In genomic region chr1:174160603-174161002, GRCh38 we compare ENCODE assay signal across 8 cellular contexts. TPM values are rescaled to one million over a fixed set of nuclear protein-coding genes. Genes with fewer than 3 reads are reported as not detected.
DNase-seq lines count a peak whose midpoint lies in the region; ATAC-seq and TF ChIP-seq lines count a peak whose summit lies in the region.

No MANE protein-coding gene starts in this region.

- H4K91ac ChIP-seq in H9 (ENCODE audit: insufficient read length, low read depth, low read length): no peak overlapping the region

- peaks cover 4% of the 10 kb centered on the region for H3K23me2 ChIP-seq in H9 (ENCODE audit: insufficient read length, low read depth, low read length, poor library complexity, severe bottlenecking)

- H2BK15ac ChIP-seq in H9 (ENCODE audit: low read depth, low read length): no peak overlapping the region

- WGBS in H9 (ENCODE audit: extremely low coverage, insufficient read length, low lambda C conversion rate): no CpG with 5 or more reads among the region's 5 CpGs
- 77% methylated on average over 5 of the region's 5 CpGs for WGBS in hepatocyte (ENCODE audit: low lambda C conversion rate, missing lambda C conversion rate)
- WGBS in smooth muscle cell (ENCODE audit: low lambda C conversion rate): 88% methylated on average over 5 of the region's 5 CpGs

- H3K4me2 ChIP-seq in H9 (ENCODE audit: insufficient read depth, insufficient read length, low read length): peak overlapping the region; percentile 87
- peak overlapping the region; percentile 92 for H3K4me2 ChIP-seq in hepatocyte
- peak overlapping the region; percentile 87 for H3K4me2 ChIP-seq in smooth muscle cell

- no peak overlapping the region for H3K4ac ChIP-seq in H9 (ENCODE audit: low read depth, low read length)

- H4K20me1 ChIP-seq in H9 (ENCODE audit: control insufficient read depth, insufficient read depth, insufficient read length): no peaks in the 10 kb centered on the region
- no peaks in the 10 kb centered on the region for H4K20me1 ChIP-seq in hepatocyte (ENCODE audit: insufficient read depth, poor library complexity, severe bottlenecking)
- H4K20me1 ChIP-seq in smooth muscle cell (ENCODE audit: low read depth): peaks cover 29% of the 10 kb centered on the region

- H3T11ph ChIP-seq in H9 (ENCODE audit: low read length): no peak overlapping the region

- no peaks in the 10 kb centered on the region for H3K9me2 ChIP-seq in hepatocyte (replicated peaks; ENCODE audit: insufficient read depth)

- no peak overlapping the region for H3K14ac ChIP-seq in H9 (ENCODE audit: insufficient read depth, low read length)

- H3K27me3 Mint-ChIP-seq in H9 (ENCODE audit: low read depth): peaks cover 1% of the 10 kb centered on the region
- H3K27me3 Mint-ChIP-seq in activated B cell treated with CpG ODN at 0.5 μM for 24 hours: no peaks in the 10 kb centered on the region

- H2BK12ac ChIP-seq in H9 (ENCODE audit: insufficient read length, low read depth, low read length): no peak overlapping the region

- H3K4me3 ChIP-seq in hepatocyte: peak overlapping the region; percentile 78
- peak overlapping the region; percentile 95 for H3K4me3 ChIP-seq in smooth muscle cell

- no peak overlapping the region for H2AFZ ChIP-seq in H9 (ENCODE audit: low read length)
- no peak overlapping the region for H2AFZ ChIP-seq in hepatocyte
- H2AFZ ChIP-seq in smooth muscle cell (ENCODE audit: low read depth): no peak overlapping the region

- CTCF ChIA-PET in activated B cell treated with CpG ODN at 0.5 μM for 24 hours (lab: Charles Lee): no interaction called here

- H2BK5ac ChIP-seq in H9 (ENCODE audit: insufficient read length, low read length): no peak overlapping the region

- H2BK20ac ChIP-seq in H9 (ENCODE audit: low read depth, low read length, poor library complexity, severe bottlenecking): no peak overlapping the region

- H3K56ac ChIP-seq in H9 (ENCODE audit: insufficient read length, low read depth, low read length): no peak overlapping the region

- DNase-seq in H9 (no peak), activated B cell treated with CpG ODN at 0.5 μM for 24 hours (no peak), hepatocyte (ENCODE audit: low spot score) (no peak), smooth muscle cell (lab: John Stamatoyannopoulos, UW; ENCODE audit: unreplicated experiment) (no peak), KG1 (lab: John Stamatoyannopoulos, UW) (no peak)

- no peaks in the 10 kb centered on the region for H3K9me3 ChIP-seq in H9 (ENCODE audit: control insufficient read depth, low read depth, low read length)
- no peaks in the 10 kb centered on the region for H3K9me3 ChIP-seq in hepatocyte (ENCODE audit: low read depth)
- H3K9me3 ChIP-seq in smooth muscle cell (replicated peaks; ENCODE audit: low read depth): no peaks in the 10 kb centered on the region

- H3K36me3 Mint-ChIP-seq in H9 (ENCODE audit: insufficient read depth in 1 of 3, low read depth in 3 of 3) (no peaks in the 10 kb centered on the region), activated B cell treated with CpG ODN at 0.5 μM for 24 hours (ENCODE audit: low read depth) (peaks cover 15% of the 10 kb centered on the region)

- intact Hi-C loops in activated B cell treated with CpG ODN at 0.5 μM for 24 hours (cut with micrococcal nuclease): loop anchor here (1.0 to 2.0 kb wide), 2 partner anchors 14 to 57 kb away; no protein-coding TSS in a partner anchor

- H3K4me1 Mint-ChIP-seq in H9: peaks cover 20 to 27% of the 10 kb centered on the region in 2 experiments
- H3K4me1 Mint-ChIP-seq in activated B cell treated with CpG ODN at 0.5 μM for 24 hours: peaks cover 81% of the 10 kb centered on the region

- no peak overlapping the region for H3K9ac ChIP-seq in H9 (ENCODE audit: extremely low read depth, insufficient read length, low read length)
- H3K9ac ChIP-seq in smooth muscle cell (ENCODE audit: low read depth): no peak overlapping the region

- H3K4me3 Mint-ChIP-seq in H9 (peak overlapping the region; percentile 84 to 99), activated B cell treated with CpG ODN at 0.5 μM for 24 hours (peak overlapping the region; percentile 96)

- no peaks in the 10 kb centered on the region for H3K79me1 ChIP-seq in H9 (ENCODE audit: insufficient read depth, low read depth, low read length, poor library complexity, severe bottlenecking)

- no peak overlapping the region for H3K23ac ChIP-seq in H9 (ENCODE audit: insufficient read length, low read depth, low read length)

- H3K18ac ChIP-seq in H9 (ENCODE audit: insufficient read length, low read depth, low read length): no peak overlapping the region

- no peaks in the 10 kb centered on the region for H3K27me3 ChIP-seq in H9 (ENCODE audit: insufficient read depth, low read length)
- no peaks in the 10 kb centered on the region for H3K27me3 ChIP-seq in hepatocyte
- H3K27me3 ChIP-seq in smooth muscle cell (ENCODE audit: low read depth): no peaks in the 10 kb centered on the region

- H3K27ac Mint-ChIP-seq in H9 (no peak overlapping the region), activated B cell treated with CpG ODN at 0.5 μM for 24 hours (peak overlapping the region; percentile 99)

- TF ChIP-seq CTCF in H9 (conservative IDR thresholded peaks at IDR 0.05): no peak
- no peak for TF ChIP-seq CTCF in activated B cell treated with CpG ODN at 0.5 μM for 24 hours (IDR thresholded peaks at IDR 0.05)
- no peak for TF ChIP-seq CTCF in hepatocyte (IDR thresholded peaks at IDR 0.05; ENCODE audit: poor library complexity)
- TF ChIP-seq CTCF in smooth muscle cell (IDR thresholded peaks at IDR 0.05; ENCODE audit: borderline replicate concordance, insufficient read depth, poor library complexity, severe bottlenecking): no peak

- no peak overlapping the region for H2AK5ac ChIP-seq in H9 (ENCODE audit: insufficient read length, low read length)

- ATAC-seq in activated B cell treated with CpG ODN at 0.5 μM for 24 hours (ENCODE audit: low read depth) (no peak), HG02763 (IDR thresholded peaks at IDR 0.05; ENCODE audit: unreplicated experiment) (no peak), GM21529 (IDR thresholded peaks at IDR 0.05; ENCODE audit: unreplicated experiment) (no peak), HG03442 (IDR thresholded peaks at IDR 0.05; ENCODE audit: unreplicated experiment) (no peak)

- H2BK120ac ChIP-seq in H9 (ENCODE audit: low read depth, low read length, poor library complexity, severe bottlenecking): no peak overlapping the region

- POLR2A ChIA-PET in activated B cell treated with CpG ODN at 0.5 μM for 24 hours (lab: Charles Lee): interaction anchor here (1.2 to 1.9 kb wide), 3 partner anchors 8 to 139 kb away, joined by 3 to 13 read pairs (median 4); partner anchors contain the start of gene RC3H1

- no peak overlapping the region for H3K27ac ChIP-seq in H9 (ENCODE audit: insufficient read length, low read depth, low read length)
- H3K27ac ChIP-seq in hepatocyte: peak overlapping the region; percentile 97
- no peak overlapping the region for H3K27ac ChIP-seq in smooth muscle cell (ENCODE audit: low read depth)

- no peaks in the 10 kb centered on the region for H3F3A ChIP-seq in smooth muscle cell (ENCODE audit: low read depth)

- H4K8ac ChIP-seq in H9 (replicated peaks; ENCODE audit: insufficient read length, low read depth, low read length): no peak overlapping the region

- H3K36me3 ChIP-seq in hepatocyte (replicated peaks; ENCODE audit: insufficient read depth, low read depth) (no peaks in the 10 kb centered on the region), smooth muscle cell (ENCODE audit: low read depth) (no peaks in the 10 kb centered on the region)

- no peaks in the 10 kb centered on the region for H3K79me2 ChIP-seq in H9 (ENCODE audit: insufficient read depth, low read length)
- H3K79me2 ChIP-seq in hepatocyte: peaks cover 47% of the 10 kb centered on the region
- H3K79me2 ChIP-seq in smooth muscle cell (ENCODE audit: low read depth): peaks cover 22% of the 10 kb centered on the region

- H3K4me1 ChIP-seq in H9 (ENCODE audit: insufficient read depth, low read length) (0 out of 2 replicates have a peak, but pooled peaks cover 4% of the 10 kb centered on the region), hepatocyte (ENCODE audit: insufficient read depth) (peaks cover 7% of the 10 kb centered on the region), smooth muscle cell (ENCODE audit: low read depth) (no peaks in the 10 kb centered on the region)

- H4K5ac ChIP-seq in H9 (ENCODE audit: insufficient read length, low read depth, low read length): no peak overlapping the region

- H3K9me3 Mint-ChIP-seq in H9 (no peaks in the 10 kb centered on the region), activated B cell treated with CpG ODN at 0.5 μM for 24 hours (no peaks in the 10 kb centered on the region)

RNA-seq across cellular contexts. Expression of gene RABGAP1L, which starts 1.3 kb away (rescaled TPM):
- 146 and 147 TPM in 2 replicates for total RNA-seq in H9 (2021)
- 103 and 126 TPM in 2 replicates for total RNA-seq in activated B cell treated with CpG ODN at 0.5 μM for 24 hours
- total RNA-seq in hepatocyte: 41.8 and 42.0 TPM in 2 replicates
- 15.0 and 15.5 TPM in 2 replicates for polyA plus RNA-seq in hepatocyte
- 24.7 and 35.3 TPM in 2 replicates for total RNA-seq in smooth muscle cell
- polyA plus RNA-seq in smooth muscle cell: 4.8 and 10.0 TPM in 2 replicates
